In the genomic region with DNA sequence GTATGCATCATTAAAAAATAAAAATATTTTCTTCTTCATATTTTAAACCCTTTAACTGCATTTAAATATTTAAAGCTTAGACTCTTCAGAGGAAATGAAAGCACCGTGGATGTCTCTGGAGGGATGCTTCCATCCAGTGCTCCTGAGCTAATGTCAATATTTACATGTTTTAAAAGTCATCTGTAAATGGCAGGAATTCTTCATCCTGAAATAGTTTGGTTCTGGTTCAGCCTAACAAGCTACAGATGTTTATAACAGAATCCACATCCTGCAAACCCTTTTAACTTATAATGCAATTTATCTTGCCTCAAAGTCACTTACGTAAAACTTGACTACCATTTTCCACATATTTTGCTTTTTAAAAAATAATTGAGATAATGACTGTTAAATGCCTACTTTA, we compare ENCODE assay signal across 25 cellular contexts.
A peak's percentile ranks its signal among the peaks of the same experiment; 100 is the strongest.
DNase-seq lines count a peak whose midpoint lies in the region; ATAC-seq, FAIRE-seq and TF ChIP-seq lines count a peak whose summit lies in the region.
"Had no signal": no experiment of that assay in that cellular context is flagged by ENCODE, and none has a peak within 500 bp of the region (broad histone marks: within the 10 kb centered on the region; RNA-seq: fewer than 3 reads in every experiment).

No MANE protein-coding gene starts in this region.

- H3K79me1 ChIP-seq in IMR-90 (ENCODE audit: low read depth in 1 of 2, low read length in 2 of 2), result no peaks in the 10 kb centered on the region

- H3K9me3 ChIP-seq in IMR-90 (ENCODE audit: control insufficient read depth, insufficient read depth, low read length) (no peaks in the 10 kb centered on the region), body of pancreas (no peaks in the 10 kb centered on the region)
- H3K9me3 ChIP-seq: BLaER1, HAP-1 had no signal

- no peak overlapping the region for H4K5ac ChIP-seq in IMR-90 (ENCODE audit: low read depth, low read length)

- no peaks in the 10 kb centered on the region for H4K20me1 ChIP-seq in IMR-90 (ENCODE audit: insufficient read depth, low read length)
- H4K20me1 ChIP-seq: BLaER1 had no signal

- H2AK9ac ChIP-seq in IMR-90 (replicated peaks; ENCODE audit: low read depth, low read length, poor library complexity), result no peak overlapping the region

- H3K9me1 ChIP-seq in IMR-90 (ENCODE audit: insufficient read depth, low read length), result no peaks in the 10 kb centered on the region

- no peak overlapping the region for H4K91ac ChIP-seq in IMR-90 (ENCODE audit: insufficient read depth, low read depth, low read length)

- POLR2A ChIA-PET in IMR-90 (lab: Charles Lee; ENCODE audit: unreplicated experiment), result no interaction called here

- no peak for TF ChIP-seq POLR2A in IMR-90 (IDR thresholded peaks at IDR 0.05; ENCODE audit: low read depth, low read length)
- TF ChIP-seq POLR2A in body of pancreas (IDR thresholded peaks at IDR 0.05), result no peak

- TF ChIP-seq CTCF in IMR-90 (conservative IDR thresholded peaks at IDR 0.05; ENCODE audit: low read depth, low read length), result no peak
- no peak for TF ChIP-seq CTCF in choroid plexus epithelial cell (conservative IDR thresholded peaks at IDR 0.05; ENCODE audit: low read depth, low read length)
- TF ChIP-seq CTCF in fibroblast of villous mesenchyme (IDR thresholded peaks at IDR 0.05; ENCODE audit: insufficient read depth, low read depth, low read length), result no peak
- TF ChIP-seq CTCF in body of pancreas (IDR thresholded peaks at IDR 0.05), result no peak

- H2BK5ac ChIP-seq in IMR-90 (ENCODE audit: low read depth, low read length, poor library complexity, severe bottlenecking), result peak overlapping the region; percentile 36

- ATAC-seq in IMR-90 (ENCODE audit: low read depth) (peak; percentile 93), body of pancreas (no peak)
- ATAC-seq: GM23338, HepG2, K562, PC-3, SK-N-SH treated with all-trans-retinoic acid at 6 μM for 48 hours had no signal

- dilution Hi-C loops in IMR-90 (cut with HindIII; ENCODE audit: low sequenced_read_pairs, unreplicated experiment), result no loop called here

- no peak overlapping the region for H2AFZ ChIP-seq in IMR-90 (replicated peaks; ENCODE audit: low read length, poor library complexity)
- H2AFZ ChIP-seq: GM23338 had no signal

- H2AK5ac ChIP-seq in IMR-90 (ENCODE audit: low read depth, low read length), result no peak overlapping the region

- H2BK120ac ChIP-seq in IMR-90 (ENCODE audit: low read depth, low read length), result no peak overlapping the region

- H2BK15ac ChIP-seq in IMR-90 (ENCODE audit: low read depth, low read length), result no peak overlapping the region

- peak overlapping the region; percentile 40; the same call in 1 of the 2 replicates for H3K27ac ChIP-seq in IMR-90 (ENCODE audit: insufficient read depth, low read length)
- no peak overlapping the region for H3K27ac ChIP-seq in body of pancreas
- H3K27ac ChIP-seq: BLaER1 had no signal

- no peak for TF ChIP-seq RAD21 in IMR-90 (IDR thresholded peaks at IDR 0.05; ENCODE audit: low read length)

- H3K4ac ChIP-seq in IMR-90 (ENCODE audit: low read depth, low read length), result no peak overlapping the region

- DNase-seq in IMR-90, result peak; percentile 37
- peak; percentile 4 for DNase-seq in choroid plexus epithelial cell (ENCODE audit: low read depth)
- DNase-seq in fibroblast of villous mesenchyme (ENCODE audit: low read depth), result peak; percentile 7
- no peak for DNase-seq in body of pancreas
- DNase-seq in stimulated activated CD4-positive, alpha-beta T cell treated with anti-CD3 and anti-CD28 coated beads, Interleukin-2, amount 100 ng/mL, for 48 hours, result no peak
- no peak for DNase-seq in AML-193 (lab: John Stamatoyannopoulos, UW)
- DNase-seq in frontal cortex (ENCODE audit: low spot score in 2 of 2), result no peak
- DNase-seq: CD4-positive, CD25-positive, alpha-beta regulatory T cell; DMS153; HFFc6; Kasumi-1; NCI-H1092 treated with DMSO at 0.1 percent for 48 hours; NCI-H1436 treated with DMSO at 0.1 percent for 48 hours; NCI-H187 treated with DMSO at 0.1 percent for 48 hours; NCI-H524 treated with DMSO at 0.1 percent for 48 hours; NCI-H82; NK-92 treated with Interleukin-12 subunit alpha and Interleukin-12 subunit beta, amount 100 ng/mL, for 24 hours; PC-3 had no signal

- H3K56ac ChIP-seq in IMR-90 (ENCODE audit: extremely low read depth, insufficient read depth, low read length), result no peak overlapping the region

- no peak overlapping the region for H3K9ac ChIP-seq in IMR-90 (ENCODE audit: low read depth, low read length)
- H3K9ac ChIP-seq: BLaER1 had no signal

- H3K18ac ChIP-seq in IMR-90 (ENCODE audit: low read depth, low read length), result no peak overlapping the region

- no peak overlapping the region for H3K4me2 ChIP-seq in IMR-90 (ENCODE audit: low read depth, low read length)
- H3K4me2 ChIP-seq: BLaER1, GM23338 had no signal

- WGBS in IMR-90 (ENCODE audit: extremely low coverage in 2 of 2, insufficient read length in 1 of 2), 2 experiments, result no CpG with 5 or more reads among the region's 2 CpGs
- 21 to 33% methylated on average over 2 of the region's 2 CpGs for WGBS in body of pancreas, 2 donors

- intact Hi-C loops in IMR-90 (cut with micrococcal nuclease), result no loop called here
- intact Hi-C loops in body of pancreas (cut with DNase I), result no loop called here

- H2BK20ac ChIP-seq in IMR-90 (ENCODE audit: low read depth, low read length), result no peak overlapping the region

- H3K4me3 ChIP-seq in IMR-90 (ENCODE audit: insufficient read depth, low read depth, low read length) (no peak overlapping the region), choroid plexus epithelial cell (ENCODE audit: low read depth, low read length) (no peak overlapping the region), fibroblast of villous mesenchyme (ENCODE audit: low read depth, low read length) (no peak overlapping the region), body of pancreas (no peak overlapping the region)
- H3K4me3 ChIP-seq: BLaER1, GM23338, HAP-1, K562 had no signal

- H3K23ac ChIP-seq in IMR-90 (ENCODE audit: low read depth, low read length), result no peak overlapping the region

- H3K36me3 ChIP-seq in IMR-90 (ENCODE audit: control insufficient read depth, insufficient read depth, low read length), result no peaks in the 10 kb centered on the region
- H3K36me3 ChIP-seq in body of pancreas (replicated peaks in 1 of 2; ENCODE audit: insufficient read depth in 1 of 2, low read depth in 2 of 2), result no peaks in the 10 kb centered on the region
- H3K36me3 ChIP-seq: BLaER1, HAP-1 had no signal

- no peak overlapping the region for H4K8ac ChIP-seq in IMR-90 (ENCODE audit: low read depth in 2 of 2, low read length in 2 of 2)

- H3K14ac ChIP-seq in IMR-90 (replicated peaks; ENCODE audit: low read depth, low read length), result no peak overlapping the region

- no peaks in the 10 kb centered on the region for H3K27me3 ChIP-seq in IMR-90 (ENCODE audit: control insufficient read depth, insufficient read depth, low read length)
- H3K27me3 ChIP-seq in body of pancreas, result no peaks in the 10 kb centered on the region
- H3K27me3 ChIP-seq: BLaER1 had no signal

- no TSS peak for BruUV-seq in IMR-90 (replicated peaks; lab: Mats Ljungman, UMichigan)

- in situ Hi-C loops in IMR-90 (cut with MboI; ENCODE audit: low sequenced_read_pairs), result no loop called here

- CTCF ChIA-PET in IMR-90 (lab: Yijun Ruan, JAX), result no interaction called here

- FAIRE-seq in frontal cortex (lab: Jason Lieb, UNC), result no peak
- FAIRE-seq: GM18507, HepG2, K562 had no signal

- H3K4me1 ChIP-seq in IMR-90 (ENCODE audit: control insufficient read depth, insufficient read depth, low read length), result no peaks in the 10 kb centered on the region
- H3K4me1 ChIP-seq in body of pancreas, result no peaks in the 10 kb centered on the region
- H3K4me1 ChIP-seq: BLaER1, HAP-1 had no signal

TF ChIP-seq in IMR-90, 13 proteins besides CTCF, POLR2A, EP300 and RAD21:
- TF ChIP-seq RCOR1 (IDR thresholded peaks at IDR 0.05; ENCODE audit: insufficient replicate concordance, low read length) (no peak), MAZ (IDR thresholded peaks at IDR 0.05; ENCODE audit: borderline replicate concordance, low read depth, low read length) (no peak), MAFK (IDR thresholded peaks at IDR 0.05; ENCODE audit: low read depth, low read length) (no peak), CHD1 (IDR thresholded peaks at IDR 0.05; ENCODE audit: low read depth, low read length) (no peak), MXI1 (IDR thresholded peaks at IDR 0.05; ENCODE audit: borderline replicate concordance, low read depth, low read length) (no peak), NFE2L2 (IDR thresholded peaks at IDR 0.05; ENCODE audit: low read depth, low read length) (no peak), RFX5 (IDR thresholded peaks at IDR 0.05; ENCODE audit: low read depth, low read length) (no peak), BHLHE40 (IDR thresholded peaks at IDR 0.05; ENCODE audit: low read depth, low read length) (no peak), FOS (IDR thresholded peaks at IDR 0.05; ENCODE audit: low read depth, low read length) (no peak), SMC3 (IDR thresholded peaks at IDR 0.05; ENCODE audit: low read depth, low read length) (no peak), CEBPB (IDR thresholded peaks at IDR 0.05; ENCODE audit: low read depth, low read length) (no peak)
- TF ChIP-seq, protein P1, sequence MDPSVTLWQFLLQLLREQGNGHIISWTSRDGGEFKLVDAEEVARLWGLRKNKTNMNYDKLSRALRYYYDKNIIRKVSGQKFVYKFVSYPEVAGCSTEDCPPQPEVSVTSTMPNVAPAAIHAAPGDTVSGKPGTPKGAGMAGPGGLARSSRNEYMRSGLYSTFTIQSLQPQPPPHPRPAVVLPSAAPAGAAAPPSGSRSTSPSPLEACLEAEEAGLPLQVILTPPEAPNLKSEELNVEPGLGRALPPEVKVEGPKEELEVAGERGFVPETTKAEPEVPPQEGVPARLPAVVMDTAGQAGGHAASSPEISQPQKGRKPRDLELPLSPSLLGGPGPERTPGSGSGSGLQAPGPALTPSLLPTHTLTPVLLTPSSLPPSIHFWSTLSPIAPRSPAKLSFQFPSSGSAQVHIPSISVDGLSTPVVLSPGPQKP (IDR thresholded peaks at IDR 0.05; ENCODE audit: borderline replicate concordance, low read depth, low read length), result no peak
- TF ChIP-seq, protein P2, sequence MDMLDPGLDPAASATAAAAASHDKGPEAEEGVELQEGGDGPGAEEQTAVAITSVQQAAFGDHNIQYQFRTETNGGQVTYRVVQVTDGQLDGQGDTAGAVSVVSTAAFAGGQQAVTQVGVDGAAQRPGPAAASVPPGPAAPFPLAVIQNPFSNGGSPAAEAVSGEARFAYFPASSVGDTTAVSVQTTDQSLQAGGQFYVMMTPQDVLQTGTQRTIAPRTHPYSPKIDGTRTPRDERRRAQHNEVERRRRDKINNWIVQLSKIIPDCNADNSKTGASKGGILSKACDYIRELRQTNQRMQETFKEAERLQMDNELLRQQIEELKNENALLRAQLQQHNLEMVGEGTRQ (IDR thresholded peaks at IDR 0.05; ENCODE audit: low read depth, low read length), result no peak

Comparison
In these comparisons a context has a peak if more than half of its experiments do, and no peak if none do; other contexts are left out.
1. DNase-seq: peak in IMR-90 (single experiment), choroid plexus epithelial cell (single experiment) and fibroblast of villous mesenchyme (single experiment); none in body of pancreas (0 of 4), stimulated activated CD4-positive, alpha-beta T cell treated with anti-CD3 and anti-CD28 coated beads, Interleukin-2, amount 100 ng/mL, for 48 hours (0 of 2), AML-193 (0 of 2) and frontal cortex (0 of 2).